In the genomic region with DNA sequence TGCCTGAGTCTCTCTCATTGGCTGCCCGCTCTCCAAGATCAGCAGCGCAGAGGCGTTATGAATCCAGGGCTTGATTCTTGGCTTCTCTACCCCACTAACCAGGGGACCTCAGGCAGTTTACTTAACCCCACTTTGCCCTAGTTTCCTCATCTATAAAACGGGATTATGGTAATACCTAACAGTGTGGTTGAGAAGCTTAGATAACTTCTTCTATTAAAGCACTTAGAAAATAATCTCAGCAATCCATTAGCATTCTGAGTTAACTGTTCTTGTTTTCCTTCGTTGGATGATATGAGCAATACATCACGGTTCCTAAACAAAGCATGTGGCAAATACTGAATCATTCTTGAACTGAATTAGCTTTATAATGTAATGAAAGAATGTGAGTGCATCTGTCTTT, we compare ENCODE assay signal across 24 cellular contexts.
"Had no signal": no experiment of that assay in that cellular context is flagged by ENCODE, and none has a peak within 500 bp of the region (broad histone marks: within the 10 kb centered on the region; RNA-seq: fewer than 3 reads in every experiment).

No MANE protein-coding gene starts in this region.

- H3K4me2 ChIP-seq: smooth muscle cell had no signal

- H3K9ac ChIP-seq: parathyroid adenoma had no signal

- H3K36me3 ChIP-seq: left lung, lower lobe of right lung, neutrophil, right atrium auricular region, right lobe of liver, tibial nerve, uterus had no signal

- DNase-seq: hippocampal formation; left colon; left lung; lower lobe of right lung; mammary epithelial cell; mesenchymal stem cell; naive thymus-derived CD8-positive, alpha-beta T cell; occipital lobe; psoas muscle; right lobe of liver; stimulated activated CD4-positive, alpha-beta T cell treated with anti-CD3 and anti-CD28 coated beads, Interleukin-1b, Interleukin-23, amount 100 ng/mL, for 48 hours; stimulated activated CD4-positive, alpha-beta T cell treated with anti-CD3 and anti-CD28 coated beads, Interleukin-2, amount 100 ng/mL, for 48 hours; stimulated activated CD4-positive, alpha-beta T cell treated with anti-CD3 and anti-CD28 coated beads, Interleukin-4, amount 100 ng/mL, for 4 hours; stimulated activated CD8-positive, alpha-beta memory T cell treated with anti-CD3 and anti-CD28 coated beads, Interleukin-4, amount 100 ng/mL, for 48 hours; stimulated activated naive CD4-positive, alpha-beta T cell treated with Interleukin-2 at 50 U/mL for 16 hours; stimulated activated naive CD8-positive, alpha-beta T cell treated with anti-CD3 and anti-CD28 coated beads, Interleukin-15, amount 100 ng/mL, for 72 hours; substantia nigra; uterus had no signal

- H3K4me3 ChIP-seq: left lung, lower lobe of right lung, psoas muscle, right atrium auricular region, right lobe of liver, smooth muscle cell, tibial nerve, uterus had no signal

- H3K27ac ChIP-seq: left lung, lower lobe of right lung, neutrophil, parathyroid adenoma, psoas muscle, right atrium auricular region, right lobe of liver, tibial nerve, uterus had no signal

- H3K27me3 ChIP-seq: left lung, neutrophil, right atrium auricular region, right lobe of liver, tibial nerve, uterus had no signal

- H3K79me2 ChIP-seq: parathyroid adenoma had no signal

- H2AFZ ChIP-seq: parathyroid adenoma had no signal

- FAIRE-seq: keratinocyte had no signal

- H3K9me3 ChIP-seq: lower lobe of right lung, neutrophil, psoas muscle, right atrium auricular region, right lobe of liver, tibial nerve, uterus had no signal

- H3K4me1 ChIP-seq: left lung, lower lobe of right lung, parathyroid adenoma, psoas muscle, right atrium auricular region, right lobe of liver, tibial nerve, uterus had no signal
